Comparison of ENCODE assay signal across 11 cellular contexts in genomic region chr10:103445767-103446567, GRCh38. TPM values are rescaled to one million over a fixed set of nuclear protein-coding genes. Genes with fewer than 3 reads are reported as not detected.
DNase-seq lines count a peak whose midpoint lies in the region; ATAC-seq lines count a peak whose summit lies in the region.
"Had no signal": no experiment of that assay in that cellular context is flagged by ENCODE, and none has a peak within 500 bp of the region (broad histone marks: within the 10 kb centered on the region; RNA-seq: fewer than 3 reads in every experiment).

No MANE protein-coding gene starts in this region.

- no peaks in the 10 kb centered on the region for H3K9me3 ChIP-seq in effector memory CD4-positive, alpha-beta T cell (ENCODE audit: control insufficient read depth, low read length)
- H3K9me3 ChIP-seq: BLaER1 treated with 17β-estradiol and CSF1 and Interleukin-3, amounts not matched to agents 10 nM and 100 nM had no signal

- peaks cover 75% of the 10 kb centered on the region for H3K36me3 ChIP-seq in effector memory CD4-positive, alpha-beta T cell (ENCODE audit: control insufficient read depth, insufficient read depth, low read length)
- peaks cover 6% of the 10 kb centered on the region for H3K36me3 ChIP-seq in urinary bladder (ENCODE audit: insufficient read depth)

- no peak overlapping the region for H3K4me3 ChIP-seq in effector memory CD4-positive, alpha-beta T cell (ENCODE audit: insufficient read depth, low read depth, low read length, poor library complexity, severe bottlenecking)
- H3K4me3 ChIP-seq in urinary bladder (ENCODE audit: low read depth, low read length), result no peak overlapping the region

- H3K4me1 Mint-ChIP-seq in activated naive CD4-positive, alpha-beta T cell treated with anti-CD3 and anti-CD28 coated beads, Interleukin-2, amount 50 U/mL, for 24 hours, result peaks cover 26% of the 10 kb centered on the region

- no peaks in the 10 kb centered on the region for H3K27me3 Mint-ChIP-seq in activated naive CD4-positive, alpha-beta T cell treated with anti-CD3 and anti-CD28 coated beads, Interleukin-2, amount 50 U/mL, for 24 hours

- peak overlapping the region; percentile 19 for H3K27ac ChIP-seq in effector memory CD4-positive, alpha-beta T cell (ENCODE audit: insufficient read depth, low read length, poor library complexity, severe bottlenecking)
- peak overlapping the region; percentile 83 for H3K27ac ChIP-seq in urinary bladder (ENCODE audit: low read depth)
- H3K27ac ChIP-seq: epithelial cell of prostate had no signal

- peak overlapping the region; percentile 30 for H3K27ac Mint-ChIP-seq in activated naive CD4-positive, alpha-beta T cell treated with anti-CD3 and anti-CD28 coated beads, Interleukin-2, amount 50 U/mL, for 24 hours

- WGBS in urinary bladder, result 49% methylated on average over 12 of the region's 12 CpGs

- peaks cover 28% of the 10 kb centered on the region for H3K4me1 ChIP-seq in effector memory CD4-positive, alpha-beta T cell (ENCODE audit: control insufficient read depth, insufficient read depth, low read length, poor library complexity, severe bottlenecking)
- no peaks in the 10 kb centered on the region for H3K4me1 ChIP-seq in urinary bladder (ENCODE audit: insufficient read depth)

- no peaks in the 10 kb centered on the region for H3K9me3 Mint-ChIP-seq in activated naive CD4-positive, alpha-beta T cell treated with anti-CD3 and anti-CD28 coated beads, Interleukin-2, amount 50 U/mL, for 24 hours

- peaks cover 18% of the 10 kb centered on the region for H3K36me3 Mint-ChIP-seq in activated naive CD4-positive, alpha-beta T cell treated with anti-CD3 and anti-CD28 coated beads, Interleukin-2, amount 50 U/mL, for 24 hours

- H3K4me3 Mint-ChIP-seq in activated naive CD4-positive, alpha-beta T cell treated with anti-CD3 and anti-CD28 coated beads, Interleukin-2, amount 50 U/mL, for 24 hours, result no peak overlapping the region

- no peak for DNase-seq in activated naive CD4-positive, alpha-beta T cell treated with anti-CD3 and anti-CD28 coated beads, Interleukin-2, amount 50 U/mL, for 16 hours
- DNase-seq in effector memory CD4-positive, alpha-beta T cell, result no peak
- peak; percentile 6 for DNase-seq in midbrain (lab: John Stamatoyannopoulos, UW)
- no peak for DNase-seq in Kasumi-1 (lab: John Stamatoyannopoulos, UW)
- no peak for DNase-seq in activated CD4-positive, alpha-beta T cell treated with anti-CD3 and anti-CD28 coated beads, Interleukin-2, amount 50 U/mL, for 1 hour

- H3K27me3 ChIP-seq in effector memory CD4-positive, alpha-beta T cell (replicated peaks; ENCODE audit: control insufficient read depth, insufficient read depth, low read length, poor library complexity, severe bottlenecking), result no peaks in the 10 kb centered on the region
- H3K27me3 ChIP-seq: BLaER1 treated with 17β-estradiol and CSF1 and Interleukin-3, amounts not matched to agents 10 nM and 100 nM had no signal

- no peak for ATAC-seq in GM19023 (IDR thresholded peaks at IDR 0.05; ENCODE audit: unreplicated experiment)
- ATAC-seq: activated CD4-positive, CD25-positive, alpha-beta regulatory T cell treated with anti-CD3 and anti-CD28 coated beads, Interleukin-2, amount 50 U/mL, for 24 hours had no signal

RNA-seq across cellular contexts. Expression of gene CALHM2, which starts 6.2 kb away (rescaled TPM):
- 17.4 TPM for total RNA-seq in urinary bladder
- 68.5 TPM for polyA plus RNA-seq in urinary bladder

RNA-seq across cellular contexts. Expression of gene CALHM1, which starts 12.7 kb away (rescaled TPM):
- total RNA-seq in urinary bladder, result not detected
- polyA plus RNA-seq in urinary bladder, result not detected

RNA-seq across cellular contexts. Expression of gene CALHM3, which starts 33.1 kb away (rescaled TPM):
- total RNA-seq in urinary bladder, result not detected
- not detected for polyA plus RNA-seq in urinary bladder

RNA-seq across cellular contexts. Expression of gene NEURL1, which starts 47.5 kb away (rescaled TPM):
- 5.2 TPM for total RNA-seq in urinary bladder
- polyA plus RNA-seq in urinary bladder, result 27.8 TPM

RNA-seq across cellular contexts. Expression of gene PDCD11, which starts 49.5 kb away (rescaled TPM):
- total RNA-seq in urinary bladder, result 19.7 TPM
- 14.9 TPM for polyA plus RNA-seq in urinary bladder
